Comparison of ENCODE assay signal across 1 cellular context in genomic region chr9:9257999-9258398, GRCh38.
TF ChIP-seq lines count a peak whose summit lies in the region.

No MANE protein-coding gene starts in this region.

TF ChIP-seq in GM23338, 12 proteins besides CTCF, POLR2A, EP300 and RAD21 (continued from another document):
- no peak for TF ChIP-seq ETS1 (IDR thresholded peaks at IDR 0.05)
- TF ChIP-seq ZNF462 (CRISPR knock-in tag; IDR thresholded peaks at IDR 0.05), result no peak
- TF ChIP-seq STAT1 (IDR thresholded peaks at IDR 0.05; ENCODE audit: unreplicated experiment), result no peak
- no peak for TF ChIP-seq EZH2phosphoT487 (IDR thresholded peaks at IDR 0.05; ENCODE audit: unreplicated experiment)
- no peak for TF ChIP-seq NANOG (IDR thresholded peaks at IDR 0.05; ENCODE audit: borderline replicate concordance)
- TF ChIP-seq JUNB (IDR thresholded peaks at IDR 0.05; ENCODE audit: unreplicated experiment), result no peak
- TF ChIP-seq CREB1 (CRISPR knock-in tag; IDR thresholded peaks at IDR 0.05; ENCODE audit: low read depth), result no peak
